1 cellular context compared by ENCODE assay signal in the genomic region with DNA sequence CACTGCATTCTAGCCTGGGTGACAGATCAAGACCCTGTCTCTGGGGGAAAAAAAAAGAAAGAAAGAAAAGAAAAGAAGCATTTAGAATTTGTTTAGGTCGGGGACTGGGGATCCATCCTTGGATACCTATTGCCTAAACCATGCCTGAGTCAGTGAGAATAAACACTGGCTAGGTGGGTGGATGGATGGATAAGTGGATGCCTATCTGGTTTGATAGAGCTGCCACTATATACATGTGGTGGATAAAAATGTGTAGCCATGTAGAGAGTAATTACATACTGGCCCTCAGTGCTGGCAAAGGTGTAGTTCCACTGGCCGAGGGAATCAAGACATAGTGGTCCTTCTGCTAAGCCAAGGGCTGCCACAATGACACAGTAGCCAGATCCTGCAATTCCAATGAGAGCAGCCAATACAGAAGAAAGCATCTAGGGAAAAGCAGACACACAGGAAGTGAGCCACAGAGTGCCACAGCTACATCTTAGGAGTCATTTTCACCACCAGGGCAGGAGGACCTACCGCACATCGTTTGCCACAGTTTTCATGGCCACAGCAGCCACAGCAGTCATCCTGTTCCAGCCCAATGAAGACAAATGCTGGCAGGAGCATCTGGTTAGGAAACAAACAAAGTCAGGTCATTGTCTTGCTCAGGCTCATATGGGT.
TF ChIP-seq lines count a peak whose summit lies in the region.

No MANE protein-coding gene starts in this region.

TF ChIP-seq in SK-N-SH treated with all-trans-retinoic acid at 6 μM for 48 hours, 23 proteins besides CTCF, POLR2A, EP300 and RAD21 (continued from another document):
- TF ChIP-seq, protein P1, sequence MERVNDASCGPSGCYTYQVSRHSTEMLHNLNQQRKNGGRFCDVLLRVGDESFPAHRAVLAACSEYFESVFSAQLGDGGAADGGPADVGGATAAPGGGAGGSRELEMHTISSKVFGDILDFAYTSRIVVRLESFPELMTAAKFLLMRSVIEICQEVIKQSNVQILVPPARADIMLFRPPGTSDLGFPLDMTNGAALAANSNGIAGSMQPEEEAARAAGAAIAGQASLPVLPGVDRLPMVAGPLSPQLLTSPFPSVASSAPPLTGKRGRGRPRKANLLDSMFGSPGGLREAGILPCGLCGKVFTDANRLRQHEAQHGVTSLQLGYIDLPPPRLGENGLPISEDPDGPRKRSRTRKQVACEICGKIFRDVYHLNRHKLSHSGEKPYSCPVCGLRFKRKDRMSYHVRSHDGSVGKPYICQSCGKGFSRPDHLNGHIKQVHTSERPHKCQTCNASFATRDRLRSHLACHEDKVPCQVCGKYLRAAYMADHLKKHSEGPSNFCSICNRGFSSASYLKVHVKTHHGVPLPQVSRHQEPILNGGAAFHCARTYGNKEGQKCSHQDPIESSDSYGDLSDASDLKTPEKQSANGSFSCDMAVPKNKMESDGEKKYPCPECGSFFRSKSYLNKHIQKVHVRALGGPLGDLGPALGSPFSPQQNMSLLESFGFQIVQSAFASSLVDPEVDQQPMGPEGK (CRISPR knock-in tag; IDR thresholded peaks at IDR 0.05; ENCODE audit: borderline replicate concordance), result no peak
- no peak for TF ChIP-seq SNAI2 (CRISPR knock-in tag; IDR thresholded peaks at IDR 0.05)
- TF ChIP-seq TCF4 (CRISPR knock-in tag; IDR thresholded peaks at IDR 0.05; ENCODE audit: borderline replicate concordance), result no peak
- TF ChIP-seq ARNTL (CRISPR knock-in tag; IDR thresholded peaks at IDR 0.05; ENCODE audit: borderline replicate concordance, low read depth), result no peak
- no peak for TF ChIP-seq TOX (CRISPR knock-in tag; IDR thresholded peaks at IDR 0.05; ENCODE audit: borderline replicate concordance)
- TF ChIP-seq CSDC2 (CRISPR knock-in tag; IDR thresholded peaks at IDR 0.05), result no peak
- TF ChIP-seq ZC3H10 (CRISPR knock-in tag; IDR thresholded peaks at IDR 0.05), result no peak
- TF ChIP-seq BACH2 (CRISPR knock-in tag; IDR thresholded peaks at IDR 0.05; ENCODE audit: borderline replicate concordance), result no peak
- no peak for TF ChIP-seq OSR1 (CRISPR knock-in tag; IDR thresholded peaks at IDR 0.05)
- TF ChIP-seq, protein P2, sequence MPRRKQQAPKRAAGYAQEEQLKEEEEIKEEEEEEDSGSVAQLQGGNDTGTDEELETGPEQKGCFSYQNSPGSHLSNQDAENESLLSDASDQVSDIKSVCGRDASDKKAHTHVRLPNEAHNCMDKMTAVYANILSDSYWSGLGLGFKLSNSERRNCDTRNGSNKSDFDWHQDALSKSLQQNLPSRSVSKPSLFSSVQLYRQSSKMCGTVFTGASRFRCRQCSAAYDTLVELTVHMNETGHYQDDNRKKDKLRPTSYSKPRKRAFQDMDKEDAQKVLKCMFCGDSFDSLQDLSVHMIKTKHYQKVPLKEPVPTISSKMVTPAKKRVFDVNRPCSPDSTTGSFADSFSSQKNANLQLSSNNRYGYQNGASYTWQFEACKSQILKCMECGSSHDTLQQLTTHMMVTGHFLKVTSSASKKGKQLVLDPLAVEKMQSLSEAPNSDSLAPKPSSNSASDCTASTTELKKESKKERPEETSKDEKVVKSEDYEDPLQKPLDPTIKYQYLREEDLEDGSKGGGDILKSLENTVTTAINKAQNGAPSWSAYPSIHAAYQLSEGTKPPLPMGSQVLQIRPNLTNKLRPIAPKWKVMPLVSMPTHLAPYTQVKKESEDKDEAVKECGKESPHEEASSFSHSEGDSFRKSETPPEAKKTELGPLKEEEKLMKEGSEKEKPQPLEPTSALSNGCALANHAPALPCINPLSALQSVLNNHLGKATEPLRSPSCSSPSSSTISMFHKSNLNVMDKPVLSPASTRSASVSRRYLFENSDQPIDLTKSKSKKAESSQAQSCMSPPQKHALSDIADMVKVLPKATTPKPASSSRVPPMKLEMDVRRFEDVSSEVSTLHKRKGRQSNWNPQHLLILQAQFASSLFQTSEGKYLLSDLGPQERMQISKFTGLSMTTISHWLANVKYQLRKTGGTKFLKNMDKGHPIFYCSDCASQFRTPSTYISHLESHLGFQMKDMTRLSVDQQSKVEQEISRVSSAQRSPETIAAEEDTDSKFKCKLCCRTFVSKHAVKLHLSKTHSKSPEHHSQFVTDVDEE (CRISPR knock-in tag; IDR thresholded peaks at IDR 0.05), result no peak
